In the genomic region with DNA sequence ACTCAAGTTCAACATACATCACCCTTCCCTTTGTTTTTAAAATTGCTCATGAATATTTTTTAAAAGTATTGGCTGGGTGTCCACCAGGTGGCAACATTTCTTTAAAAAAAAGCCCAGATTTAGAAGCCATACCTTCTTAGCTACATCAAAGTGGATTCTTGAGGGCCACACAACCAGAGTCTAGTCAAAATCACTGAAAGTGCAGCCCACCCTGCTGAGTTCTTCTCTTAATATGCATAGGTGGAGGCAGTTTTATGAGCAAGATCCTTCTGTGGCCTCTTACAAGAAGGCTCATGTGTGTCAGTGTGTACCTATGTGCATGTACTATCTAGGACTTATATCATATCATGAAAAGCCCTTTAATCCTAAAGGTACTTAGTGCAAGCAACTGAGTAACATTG, we compare ENCODE assay signal across 8 cellular contexts. TPM values are rescaled to one million over a fixed set of nuclear protein-coding genes. Genes with fewer than 3 reads are reported as not detected.
A peak's percentile ranks its signal among the peaks of the same experiment; 100 is the strongest.
DNase-seq lines count a peak whose midpoint lies in the region; ATAC-seq and TF ChIP-seq lines count a peak whose summit lies in the region.

No MANE protein-coding gene starts in this region.

- intact Hi-C loops in Panc1 (cut with micrococcal nuclease; ENCODE audit: unreplicated experiment) = loop anchor here (1.0 to 5.0 kb wide), 3 partner anchors 83 to 497 kb away; no protein-coding TSS in a partner anchor
- intact Hi-C loops in esophagus muscularis mucosa (cut with DNase I) = loop anchor here (5.0 to 10.0 kb wide), 4 partner anchors 83 to 492 kb away; a partner anchor contains a TSS
- intact Hi-C loops in prostate gland (cut with DNase I) = loop anchor here (5.0 kb wide), 2 partner anchors 262 to 497 kb away; no protein-coding TSS in a partner anchor

- no TSS peak for BruUV-seq in Panc1 (replicated peaks; lab: Mats Ljungman, UMichigan)

- H3K27ac ChIP-seq in Panc1 (ENCODE audit: low read length) (no peak overlapping the region), esophagus muscularis mucosa (replicated peaks in 1 of 4) (peak overlapping the region in 1 of 4 donors; percentile 41), prostate gland (no peak overlapping the region)

- H3K27me3 ChIP-seq in Panc1 (ENCODE audit: control insufficient read depth, insufficient read depth, low read length) (0 out of 2 replicates have a peak, but pooled peaks cover 2% of the 10 kb centered on the region), esophagus muscularis mucosa (no peaks in the 10 kb centered on the region), prostate gland (replicated peaks; ENCODE audit: insufficient read depth) (no peaks in the 10 kb centered on the region)

- in situ Hi-C loops in Panc1 (cut with HindIII; ENCODE audit: low pct_unique_long_range_greater_than_20kb, low sequenced_read_pairs) = no loop called here

- CTCF ChIA-PET in HEK293T (lab: Yijun Ruan, JAX) (interaction anchor here (0.5 to 3.2 kb wide), 14 partner anchors 10 to 529 kb away, joined by 3 to 23 read pairs (median 4); no protein-coding TSS in a partner anchor), Panc1 (lab: Charles Lee) (interaction anchor here (0.6 to 1.2 kb wide), 2 partner anchors 84 to 246 kb away, joined by 3 to 9 read pairs; no protein-coding TSS in a partner anchor)

- H3K4me3 ChIP-seq in Panc1 (ENCODE audit: low read depth in 2 of 2, low read length in 2 of 2) = no peak overlapping the region
- no peak overlapping the region for H3K4me3 ChIP-seq in esophagus muscularis mucosa
- no peak overlapping the region for H3K4me3 ChIP-seq in prostate gland

- ATAC-seq in Panc1 (peak; percentile 63), GM21825 (IDR thresholded peaks at IDR 0.05; ENCODE audit: unreplicated experiment) (no peak), HG03045 (IDR thresholded peaks at IDR 0.05; ENCODE audit: unreplicated experiment) (no peak)

- TF ChIP-seq CTCF in Panc1 (IDR thresholded peaks at IDR 0.05) (peak; percentile 70), esophagus muscularis mucosa (IDR thresholded peaks at IDR 0.05) (peak; percentile 57 to 61 (median 58)), prostate gland (IDR thresholded peaks at IDR 0.05) (peak in 3 of 4 experiments; percentile 44 to 59 (median 52))

- H3K9me3 ChIP-seq in Panc1 (ENCODE audit: control insufficient read depth, insufficient read depth, low read depth, low read length) (no peaks in the 10 kb centered on the region), esophagus muscularis mucosa (no peaks in the 10 kb centered on the region), prostate gland (no peaks in the 10 kb centered on the region)

- TF ChIP-seq EP300 in esophagus muscularis mucosa (IDR thresholded peaks at IDR 0.05) = no peak

- no peaks in the 10 kb centered on the region for H3K36me3 ChIP-seq in Panc1 (ENCODE audit: control insufficient read depth, insufficient read depth, low read length)
- no peaks in the 10 kb centered on the region for H3K36me3 ChIP-seq in esophagus muscularis mucosa
- H3K36me3 ChIP-seq in prostate gland = no peaks in the 10 kb centered on the region

- TF ChIP-seq POLR2A in esophagus muscularis mucosa (IDR thresholded peaks at IDR 0.05; ENCODE audit: low read depth) (no peak), prostate gland (IDR thresholded peaks at IDR 0.05) (no peak)

- H3K4me1 ChIP-seq in Panc1 (ENCODE audit: control insufficient read depth, insufficient read depth, low read length) (peaks cover 8% of the 10 kb centered on the region; the same call in 1 of the 2 replicates), esophagus muscularis mucosa (peaks cover 7 to 14% (median 9%) of the 10 kb centered on the region in 4 donors), prostate gland (replicated peaks) (no peaks in the 10 kb centered on the region)

- POLR2A ChIA-PET in HEK293T (lab: Yijun Ruan, JAX) = interaction anchor here (1.4 kb wide), 1 partner anchor 18 kb away, joined by 3 read pairs; no protein-coding TSS in a partner anchor
- POLR2A ChIA-PET in Panc1 (lab: Charles Lee) = interaction anchor here (0.6 kb wide), 1 partner anchor 645 kb away, joined by 4 read pairs; no protein-coding TSS in a partner anchor

- DNase-seq in COLO668 (lab: John Stamatoyannopoulos, UW; ENCODE audit: unreplicated experiment) = peak; percentile 49
- peak; percentile 49 for DNase-seq in HEK293T (ENCODE audit: extremely low spot score)
- DNase-seq in Panc1 (ENCODE audit: low read depth, low spot score) = no peak
- no peak for DNase-seq in esophagus muscularis mucosa (ENCODE audit: extremely low spot score)
- no peak for DNase-seq in prostate gland (ENCODE audit: low spot score)
- no peak for DNase-seq in NCI-H187 treated with DMSO at 0.1 percent for 48 hours (lab: John Stamatoyannopoulos, UW)

TF ChIP-seq in HEK293T, 16 proteins besides CTCF, POLR2A, EP300 and RAD21:
- TF ChIP-seq HDGF (IDR thresholded peaks at IDR 0.05; ENCODE audit: borderline replicate concordance) (no peak), SUZ12 (IDR thresholded peaks at IDR 0.05) (no peak), ELF4 (IDR thresholded peaks at IDR 0.05) (no peak), SP1 (IDR thresholded peaks at IDR 0.05) (no peak)

RNA-seq across cellular contexts. Expression of a gene that starts 16.9 kb away (rescaled TPM):
- total RNA-seq in Panc1 (2021; ENCODE audit: unreplicated experiment) (70.0 TPM), esophagus muscularis mucosa (100 to 1,000 TPM; 108 to 118 (median 111) TPM), prostate gland (10 to 100 TPM; 49.4 to 61.5 TPM)
- polyA plus RNA-seq in Panc1 (2012; ENCODE audit: insufficient read length) = 25.1 TPM

Comparison
In these comparisons a context has a peak if more than half of its experiments do, and no peak if none do; other contexts are left out.
1. DNase-seq: peak in COLO668 (single experiment) and HEK293T (single experiment); none in Panc1 (single experiment), esophagus muscularis mucosa (single experiment), prostate gland (single experiment) and NCI-H187 treated with DMSO at 0.1 percent for 48 hours (single experiment).
2. Peak in every context shown above with its lines, with median percentiles within 50 percentile points of each other: CTCF ChIP-seq.